Comparison of ENCODE assay signal across 13 cellular contexts in genomic region chr6:157216570-157216969, GRCh38.
DNase-seq lines count a peak whose midpoint lies in the region; ATAC-seq and TF ChIP-seq lines count a peak whose summit lies in the region.
"Had no signal": no experiment of that assay in that cellular context is flagged by ENCODE, and none has a peak within 500 bp of the region (broad histone marks: within the 10 kb centered on the region; RNA-seq: fewer than 3 reads in every experiment).

No MANE protein-coding gene starts in this region.

- H3K9ac ChIP-seq in Karpas-422 (ENCODE audit: low read length) = no peak overlapping the region

- no peak for TF ChIP-seq CTCF in RWPE1 (conservative IDR thresholded peaks at IDR 0.05; ENCODE audit: low read depth)

- H3K27me3 ChIP-seq in Karpas-422 (ENCODE audit: low read length) = no peaks in the 10 kb centered on the region

- H3K27ac Mint-ChIP-seq in activated CD4-positive, alpha-beta T cell treated with anti-CD3 and anti-CD28 coated beads, Interleukin-2, amount 10 ng/mL, durations not matched to agents 7 days and 5 days = peak overlapping the region; percentile 10
- H3K27ac Mint-ChIP-seq in stimulated activated effector memory CD8-positive, alpha-beta T cell treated with anti-CD3 and anti-CD28 coated beads, Interleukin-12 subunit alpha, Interleukin-12 subunit beta, amount 100 ng/mL, for 72 hours = peak overlapping the region; percentile 93

- POLR2A ChIA-PET in activated CD4-positive, alpha-beta T cell treated with anti-CD3 and anti-CD28 coated beads, Interleukin-2, amount 10 ng/mL, durations not matched to agents 7 days and 5 days (lab: Charles Lee) = no interaction called here
- POLR2A ChIA-PET in RWPE1 (lab: Yijun Ruan, JAX; ENCODE audit: low non-redundant PET) = no interaction called here

- H3K9me2 ChIP-seq in Karpas-422 (replicated peaks; ENCODE audit: insufficient read depth, low read length) = no peaks in the 10 kb centered on the region

- peak overlapping the region; percentile 51 for H3K27ac ChIP-seq in Karpas-422 (ENCODE audit: low read length)
- H3K27ac ChIP-seq in RWPE1 = no peak overlapping the region

- H3K4me3 ChIP-seq in Karpas-422 (ENCODE audit: low read length) = no peak overlapping the region

- no peaks in the 10 kb centered on the region for H4K20me1 ChIP-seq in Karpas-422 (ENCODE audit: insufficient read depth, low read depth, low read length)

- H3K79me2 ChIP-seq in Karpas-422 (ENCODE audit: low read length) = peaks cover 6% of the 10 kb centered on the region

- no peaks in the 10 kb centered on the region for H3K9me3 Mint-ChIP-seq in activated CD4-positive, alpha-beta T cell treated with anti-CD3 and anti-CD28 coated beads, Interleukin-2, amount 10 ng/mL, durations not matched to agents 7 days and 5 days
- no peaks in the 10 kb centered on the region for H3K9me3 Mint-ChIP-seq in stimulated activated effector memory CD8-positive, alpha-beta T cell treated with anti-CD3 and anti-CD28 coated beads, Interleukin-12 subunit alpha, Interleukin-12 subunit beta, amount 100 ng/mL, for 72 hours

- peak; percentile 70 for ATAC-seq in stimulated activated effector memory CD8-positive, alpha-beta T cell treated with anti-CD3 and anti-CD28 coated beads, Interleukin-12 subunit alpha, Interleukin-12 subunit beta, amount 100 ng/mL, for 72 hours
- ATAC-seq: HCT116 had no signal

- CTCF ChIA-PET in activated CD4-positive, alpha-beta T cell treated with anti-CD3 and anti-CD28 coated beads, Interleukin-2, amount 10 ng/mL, durations not matched to agents 7 days and 5 days (lab: Charles Lee) = interaction anchor here (3.3 kb wide), 1 partner anchor 18 kb away, joined by 8 read pairs; no protein-coding TSS in a partner anchor
- CTCF ChIA-PET in RWPE1 (lab: Yijun Ruan, JAX) = no interaction called here

- no peak overlapping the region for H3K4me2 ChIP-seq in Karpas-422 (ENCODE audit: low read depth, low read length, poor library complexity, severe bottlenecking)

- H3K36me3 Mint-ChIP-seq in activated CD4-positive, alpha-beta T cell treated with anti-CD3 and anti-CD28 coated beads, Interleukin-2, amount 10 ng/mL, durations not matched to agents 7 days and 5 days (ENCODE audit: low read depth) = no peaks in the 10 kb centered on the region
- H3K36me3 Mint-ChIP-seq in stimulated activated effector memory CD8-positive, alpha-beta T cell treated with anti-CD3 and anti-CD28 coated beads, Interleukin-12 subunit alpha, Interleukin-12 subunit beta, amount 100 ng/mL, for 72 hours = peaks cover 6% of the 10 kb centered on the region

- no peaks in the 10 kb centered on the region for H3K27me3 Mint-ChIP-seq in activated CD4-positive, alpha-beta T cell treated with anti-CD3 and anti-CD28 coated beads, Interleukin-2, amount 10 ng/mL, durations not matched to agents 7 days and 5 days

- no peaks in the 10 kb centered on the region for H3K36me3 ChIP-seq in Karpas-422 (ENCODE audit: insufficient read depth, low read length)

- peaks cover 46% of the 10 kb centered on the region for H3K4me1 ChIP-seq in Karpas-422 (ENCODE audit: low read length)

- DNase-seq in activated CD4-positive, alpha-beta T cell treated with anti-CD3 and anti-CD28 coated beads, Interleukin-2, amount 10 ng/mL, durations not matched to agents 7 days and 5 days = no peak
- DNase-seq in activated CD4-positive, alpha-beta T cell treated with anti-CD3 and anti-CD28 coated beads for 4 hours = no peak
- DNase-seq in Karpas-422 (no peak), islet precursor cell (peak; percentile 38), C1 segment of cervical spinal cord (lab: John Stamatoyannopoulos, UW) (no peak), RWPE1 (ENCODE audit: low spot score) (no peak)
- DNase-seq in stimulated activated effector memory CD8-positive, alpha-beta T cell treated with anti-CD3 and anti-CD28 coated beads, Interleukin-12 subunit alpha, Interleukin-12 subunit beta, amount 100 ng/mL, for 72 hours (ENCODE audit: low spot score in 2 of 2) = no peak
- DNase-seq in effector CD8-positive, alpha-beta T cell (lab: John Stamatoyannopoulos, UW) = no peak
- DNase-seq: GF-D8, NCI-H1417 treated with DMSO at 0.1 percent for 48 hours, NCI-H2029 treated with DMSO at 0.1 percent for 48 hours, NCI-H510A had no signal

- H3K9me3 ChIP-seq in Karpas-422 (ENCODE audit: low read length) = no peaks in the 10 kb centered on the region

- H3K4me1 Mint-ChIP-seq in activated CD4-positive, alpha-beta T cell treated with anti-CD3 and anti-CD28 coated beads, Interleukin-2, amount 10 ng/mL, durations not matched to agents 7 days and 5 days = peaks cover 14% of the 10 kb centered on the region
- H3K4me1 Mint-ChIP-seq in stimulated activated effector memory CD8-positive, alpha-beta T cell treated with anti-CD3 and anti-CD28 coated beads, Interleukin-12 subunit alpha, Interleukin-12 subunit beta, amount 100 ng/mL, for 72 hours = peaks cover 25% of the 10 kb centered on the region

- H3K4me3 Mint-ChIP-seq in activated CD4-positive, alpha-beta T cell treated with anti-CD3 and anti-CD28 coated beads, Interleukin-2, amount 10 ng/mL, durations not matched to agents 7 days and 5 days = no peak overlapping the region
- no peak overlapping the region for H3K4me3 Mint-ChIP-seq in stimulated activated effector memory CD8-positive, alpha-beta T cell treated with anti-CD3 and anti-CD28 coated beads, Interleukin-12 subunit alpha, Interleukin-12 subunit beta, amount 100 ng/mL, for 72 hours

- no peak overlapping the region for H2AFZ ChIP-seq in Karpas-422 (ENCODE audit: low read length)
